8 cellular contexts compared by ENCODE assay signal in genomic region chr15:50879016-50879415, GRCh38. TPM values are rescaled to one million over a fixed set of nuclear protein-coding genes. Genes with fewer than 3 reads are reported as not detected.
DNase-seq lines count a peak whose midpoint lies in the region; ATAC-seq and TF ChIP-seq lines count a peak whose summit lies in the region.

No MANE protein-coding gene starts in this region.

- CTCF ChIA-PET in GM10248 (lab: Yijun Ruan, JAX): interaction anchor here (0.9 to 2.7 kb wide), 8 partner anchors 9 to 205 kb away, joined by 3 to 13 read pairs (median 4); no protein-coding TSS in a partner anchor

- H3K9me3 ChIP-seq in testis: no peaks in the 10 kb centered on the region

- 70 to 80% methylated on average over 2 of the region's 2 CpGs for WGBS in testis, 2 donors

- no peaks in the 10 kb centered on the region for H3K27me3 ChIP-seq in testis

- H3K27ac ChIP-seq in testis: no peak overlapping the region

- H3K27ac Mint-ChIP-seq in activated naive CD4-positive, alpha-beta T cell treated with anti-CD3 and anti-CD28 coated beads, Interleukin-2, amount 50 U/mL, for 72 hours: peak overlapping the region; percentile 85 to 88

- peaks cover 3% of the 10 kb centered on the region for H3K4me1 ChIP-seq in testis

- no peak for TF ChIP-seq CTCF in GM10248 (IDR thresholded peaks at IDR 0.05; ENCODE audit: control extremely low read depth, extremely low read depth, low read depth, missing control alignments)
- no peak for TF ChIP-seq CTCF in testis (IDR thresholded peaks at IDR 0.05)

- DNase-seq in GM10248 (ENCODE audit: extremely low spot score) (peak; percentile 22), testis (no peak), AG20443 (ENCODE audit: low spot score) (no peak), LoVo (ENCODE audit: low spot score) (no peak), ureter (ENCODE audit: low spot score) (no peak)
- peak in 1 of 2 donors; percentile 35 for DNase-seq in activated naive CD4-positive, alpha-beta T cell treated with anti-CD3 and anti-CD28 coated beads, Interleukin-2, amount 50 U/mL, for 72 hours (ENCODE audit: low spot score in 2 of 2)

- H3K4me3 ChIP-seq in testis: no peak overlapping the region

- POLR2A ChIA-PET in GM10248 (lab: Yijun Ruan, JAX): no interaction called here

- ATAC-seq in GM19463 (IDR thresholded peaks at IDR 0.05; ENCODE audit: unreplicated experiment) (peak; percentile 64), HG03135 (IDR thresholded peaks at IDR 0.05; ENCODE audit: unreplicated experiment) (peak; percentile 56)
- peak; percentile 65 to 79 for ATAC-seq in activated naive CD4-positive, alpha-beta T cell treated with anti-CD3 and anti-CD28 coated beads, Interleukin-2, amount 50 U/mL, for 72 hours

- H3K36me3 Mint-ChIP-seq in activated naive CD4-positive, alpha-beta T cell treated with anti-CD3 and anti-CD28 coated beads, Interleukin-2, amount 50 U/mL, for 72 hours: no peaks in the 10 kb centered on the region

- intact Hi-C loops in testis (cut with DNase I; ENCODE audit: low total_unique reads): no loop called here

- no peak for TF ChIP-seq POLR2A in testis (IDR thresholded peaks at IDR 0.05)

- no peaks in the 10 kb centered on the region for H3K9me3 Mint-ChIP-seq in activated naive CD4-positive, alpha-beta T cell treated with anti-CD3 and anti-CD28 coated beads, Interleukin-2, amount 50 U/mL, for 72 hours

- no peaks in the 10 kb centered on the region for H3K36me3 ChIP-seq in testis (ENCODE audit: low read depth, missing control alignments)

RNA-seq across cellular contexts. Expression of gene AP4E1, which starts 29.5 kb away (rescaled TPM):
- 10 to 100 TPM; 11.2 to 14.3 TPM for total RNA-seq in activated naive CD4-positive, alpha-beta T cell treated with anti-CD3 and anti-CD28 coated beads, Interleukin-2, amount 50 U/mL, for 72 hours
- total RNA-seq in testis: 10 to 100 TPM; 11.3 to 11.8 TPM
- 8.1 TPM for polyA plus RNA-seq in testis (ENCODE audit: insufficient read depth, low read depth, low replicate concordance)
- 12.4 TPM for total RNA-seq in ureter
